9 cellular contexts compared by ENCODE assay signal in the genomic region with DNA sequence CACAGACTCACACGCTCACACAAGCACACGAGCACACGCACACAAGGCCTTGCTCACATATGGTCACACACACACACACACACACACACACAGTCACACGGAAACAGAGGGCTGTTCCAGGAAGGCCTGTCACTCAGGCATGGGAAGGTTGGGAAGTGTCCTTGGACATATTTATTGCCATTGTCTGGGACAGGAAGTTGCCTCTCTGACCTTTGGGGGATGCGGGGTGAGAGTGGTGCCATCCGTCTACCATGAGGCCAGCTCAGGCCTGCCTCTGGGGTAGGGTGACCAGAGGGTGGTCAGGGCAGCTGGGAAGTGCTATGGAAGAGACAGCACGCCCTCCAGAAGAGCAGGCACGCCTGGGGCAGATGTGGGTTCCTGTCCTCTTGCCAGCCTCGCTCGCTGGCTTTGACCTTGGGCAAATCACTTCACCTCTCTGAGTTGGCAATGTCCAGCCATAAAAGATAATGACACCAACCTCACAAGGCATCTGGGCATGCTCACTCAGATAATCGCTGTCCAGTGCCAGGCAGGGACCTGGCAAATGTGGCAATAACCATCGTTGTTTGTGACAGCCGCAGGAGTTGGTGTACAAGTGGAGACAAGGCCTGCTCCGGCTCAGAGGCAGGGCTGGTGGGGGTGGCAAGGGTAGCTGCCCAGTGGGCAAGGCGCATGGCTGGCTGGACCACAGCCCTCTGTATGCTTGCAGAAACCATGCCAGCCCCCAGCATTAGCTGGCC. TPM values are rescaled to one million over a fixed set of nuclear protein-coding genes. Genes with fewer than 3 reads are reported as not detected.
DNase-seq lines count a peak whose midpoint lies in the region; ATAC-seq, FAIRE-seq and TF ChIP-seq lines count a peak whose summit lies in the region.
"Had no signal": no experiment of that assay in that cellular context is flagged by ENCODE, and none has a peak within 500 bp of the region (broad histone marks: within the 10 kb centered on the region; RNA-seq: fewer than 3 reads in every experiment).

No MANE protein-coding gene starts in this region.

- no peaks in the 10 kb centered on the region for H3K9me1 ChIP-seq in K562 (ENCODE audit: control insufficient read depth, insufficient read depth, low read length)

- WGBS in K562 (ENCODE audit: insufficient coverage, low coverage, missing lambda C conversion rate) = 63% methylated on average over 15 of the region's 15 CpGs
- WGBS in right cardiac atrium = 45% methylated on average over 15 of the region's 15 CpGs
- WGBS in prostate gland = 39% methylated on average over 15 of the region's 15 CpGs

- no peak overlapping the region for H3K4me2 ChIP-seq in K562 (ENCODE audit: insufficient read depth, low read length)

- no peaks in the 10 kb centered on the region for H3K79me2 ChIP-seq in K562 (ENCODE audit: control insufficient read depth, insufficient read depth, low read length)

- ATAC-seq in K562 (no peak; the same call in 2 of the 3 replicates), right cardiac atrium (peak; percentile 45 to 58), GM19463 (IDR thresholded peaks at IDR 0.05; ENCODE audit: unreplicated experiment) (no peak), GM21526 (IDR thresholded peaks at IDR 0.05; ENCODE audit: low FRiP score, unreplicated experiment) (no peak)

- no peak for FAIRE-seq in K562 (lab: Jason Lieb, UNC)

- CTCF ChIA-PET in K562 (lab: Yijun Ruan, JAX; ENCODE audit: low intra/inter-chr PET ratio) = interaction anchor here (1.1 kb wide), 1 partner anchor 26 kb away, joined by 5 read pairs; no protein-coding TSS in a partner anchor

- in situ Hi-C loops in K562 (cut with MboI) = no loop called here

- POLR2A ChIA-PET in K562 (lab: Yijun Ruan, JAX) = interaction anchor here (0.6 to 2.0 kb wide), 4 partner anchors 11 to 694 kb away, joined by 3 to 5 read pairs (median 3); no protein-coding TSS in a partner anchor

- intact Hi-C loops in K562 (cut with micrococcal nuclease) (loop anchor here (10.0 kb wide), 1 partner anchor 598 kb away; no protein-coding TSS in a partner anchor), right cardiac atrium (cut with DNase I) (loop anchor here in 3 of 4 donors (10.0 kb wide), 2 partner anchors 162 to 598 kb away; a partner anchor contains a TSS), prostate gland (cut with DNase I) (loop anchor here (2.0 to 10.0 kb wide), 3 partner anchors 138 to 598 kb away; a partner anchor contains a TSS)

- H3K36me3 ChIP-seq in K562 (ENCODE audit: control insufficient read depth, insufficient read depth, low read length) (peaks cover 6% of the 10 kb centered on the region; the same call in 1 of the 3 replicates), prostate gland (no peaks in the 10 kb centered on the region)

- H3K9me3 ChIP-seq in K562 (replicated peaks; ENCODE audit: control insufficient read depth, insufficient read depth, low read depth, low read length) = no peaks in the 10 kb centered on the region
- H3K9me3 ChIP-seq in right cardiac atrium (ENCODE audit: control insufficient read depth, low read length) = no peaks in the 10 kb centered on the region
- no peaks in the 10 kb centered on the region for H3K9me3 ChIP-seq in prostate gland

- TF ChIP-seq CTCF in K562 (IDR thresholded peaks at IDR 0.05 in 2 of 3, conservative IDR thresholded peaks at IDR 0.05 in 1 of 3; ENCODE audit: insufficient read depth in 2 of 3, low read depth in 1 of 3, low read length in 3 of 3) = no peak
- TF ChIP-seq CTCF in prostate gland (IDR thresholded peaks at IDR 0.05) = no peak

- H3K4me3 ChIP-seq in K562 (no peak overlapping the region), right cardiac atrium (ENCODE audit: low read length) (no peak overlapping the region), prostate gland (no peak overlapping the region)

- no peak for TF ChIP-seq EP300 in K562 (IDR thresholded peaks at IDR 0.05; ENCODE audit: low read length)

- H3K9ac ChIP-seq in K562 (ENCODE audit: insufficient read depth in 1 of 2, low read depth in 2 of 2, low read length in 2 of 2) = 0 out of 4 replicates have a peak overlapping the region, but pooled peaks of 1 of the 2 experiments have one; percentile 8

- no peak overlapping the region; the same call in 2 of the 3 replicates for H3K27ac ChIP-seq in K562 (ENCODE audit: extremely low read depth, low read depth, low read length)
- peak overlapping the region; percentile 90 for H3K27ac ChIP-seq in right cardiac atrium (ENCODE audit: low read length)
- H3K27ac ChIP-seq in prostate gland = peak overlapping the region; percentile 74 to 82

- H3K4me1 ChIP-seq in K562 (replicated peaks in 1 of 2; ENCODE audit: control insufficient read depth in 2 of 2, insufficient read depth in 2 of 2, low read length in 2 of 2) = peaks cover 0 to 7% of the 10 kb centered on the region in 2 experiments; a peak in 2 of 5 replicates
- peaks cover 17% of the 10 kb centered on the region for H3K4me1 ChIP-seq in right cardiac atrium (ENCODE audit: control insufficient read depth, insufficient read depth, low read length)
- H3K4me1 ChIP-seq in prostate gland (replicated peaks) = peaks cover 15% of the 10 kb centered on the region

- H4K20me1 ChIP-seq in K562 (replicated peaks; ENCODE audit: control insufficient read depth, insufficient read depth, low read length) = peaks cover 10% of the 10 kb centered on the region; the same call in 1 of the 2 replicates

- TF ChIP-seq RAD21 in K562 (CRISPR knock-in tag; conservative IDR thresholded peaks at IDR 0.05 in 1 of 2, IDR thresholded peaks at IDR 0.05 in 1 of 2) = no peak

- TF ChIP-seq POLR2A in K562 (conservative IDR thresholded peaks at IDR 0.05) (no peak), prostate gland (IDR thresholded peaks at IDR 0.05) (no peak)

- no peak overlapping the region for H2AFZ ChIP-seq in K562 (ENCODE audit: low read depth, low read length)

- H3K27me3 ChIP-seq in K562 (ENCODE audit: control insufficient read depth in 2 of 2, insufficient read depth in 2 of 2, low read length in 2 of 2) (no peaks in the 10 kb centered on the region), right cardiac atrium (ENCODE audit: control insufficient read depth, insufficient read depth) (no peaks in the 10 kb centered on the region), prostate gland (replicated peaks; ENCODE audit: insufficient read depth) (no peaks in the 10 kb centered on the region)

- no TSS peak for BruUV-seq in K562 (replicated peaks; lab: Mats Ljungman, UMichigan)

- DNase-seq in EH (ENCODE audit: low read depth) (peak; percentile 26), K562 (ENCODE audit: extremely low read depth in 1 of 4, low spot score in 3 of 4) (peak in 1 of 4 experiments; percentile 13), right cardiac atrium (peak in 2 of 3 donors; percentile 71 to 72), prostate gland (ENCODE audit: low spot score) (peak; percentile 58), NOMO-1 treated with dmso at 0.1 percent for 144 hours (lab: John Stamatoyannopoulos, UW; ENCODE audit: unreplicated experiment) (no peak), NOMO-1 treated with DMSO at 0.1 percent for 48 hours (lab: John Stamatoyannopoulos, UW; ENCODE audit: unreplicated experiment) (no peak)

RNA-seq across cellular contexts. Expression of a gene that starts 8.0 kb away (rescaled TPM):
- not detected in 2 replicates for total RNA-seq in K562 (2011; cell fraction: chromatin; rRNA removed; ENCODE audit: low replicate concordance)
- not detected in 2 replicates for total RNA-seq in K562 (2011; cell fraction: nucleolus; rRNA removed)
- not detected in 2 replicates for total RNA-seq in K562 (2011; cell fraction: nucleoplasm; rRNA removed)
- total RNA-seq in K562 (2014; rRNA removed) (not detected in 2 replicates), K562 (2014; rRNA removed; fragmentation: Illumina TruSeq; extraction: Trizol) (not detected in 2 replicates), K562 (2015; rRNA removed; fragmentation: Illumina TruSeq; extraction: Trizol) (not detected in 2 replicates), K562 (2021) (not detected in 2 replicates), right cardiac atrium (not detected), prostate gland (not detected)
- polyA plus RNA-seq in K562 (2011; rRNA removed) (not detected in 2 replicates), K562 (2014; fragmentation: Illumina TruSeq; extraction: Trizol) (not detected in 2 replicates), K562 (2014; fragmentation: Nextera tagmentation; extraction: Ambion mirVana) (not detected), K562 (2014; rRNA removed) (not detected in 2 replicates), right cardiac atrium (not detected)
- polyA plus RNA-seq in K562 (2011; cell fraction: cytosol; rRNA removed) = not detected in 2 replicates
- not detected in 2 replicates for polyA plus RNA-seq in K562 (2011; cell fraction: nucleus; rRNA removed)
- not detected in 2 replicates for polyA plus RNA-seq in K562 (2012)
- polyA minus RNA-seq in K562 (2011; rRNA and poly(A)+ RNA removed) = not detected in 2 replicates
- polyA minus RNA-seq in K562 (2011; cell fraction: cytosol; rRNA and poly(A)+ RNA removed) = not detected in 2 replicates
- polyA minus RNA-seq in K562 (2011; cell fraction: nucleus; rRNA and poly(A)+ RNA removed) = not detected in 2 replicates
- total RNA-seq: renal cortical epithelial cell had no signal

RNA-seq across cellular contexts. Expression of a gene that starts 19.4 kb away (rescaled TPM):
- not detected in 2 replicates for total RNA-seq in K562 (2011; cell fraction: chromatin; rRNA removed; ENCODE audit: low replicate concordance)
- not detected in 2 replicates for total RNA-seq in K562 (2011; cell fraction: nucleolus; rRNA removed)
- total RNA-seq in K562 (2011; cell fraction: nucleoplasm; rRNA removed) = not detected in 2 replicates
- total RNA-seq in K562 (2014; rRNA removed) = not detected in 2 replicates
- total RNA-seq in K562 (2014; rRNA removed; fragmentation: Illumina TruSeq; extraction: Trizol) = not detected in 2 replicates
- not detected in 2 replicates for total RNA-seq in K562 (2015; rRNA removed; fragmentation: Illumina TruSeq; extraction: Trizol)
- not detected in 2 replicates for total RNA-seq in K562 (2021)
- polyA plus RNA-seq in K562 (2011; rRNA removed) = not detected in 2 replicates
- not detected in 2 replicates for polyA plus RNA-seq in K562 (2011; cell fraction: cytosol; rRNA removed)
- not detected in 2 replicates for polyA plus RNA-seq in K562 (2011; cell fraction: nucleus; rRNA removed)
- polyA plus RNA-seq in K562 (2012) = not detected in 2 replicates
- polyA plus RNA-seq in K562 (2014; fragmentation: Illumina TruSeq; extraction: Trizol) = not detected in 2 replicates
- polyA plus RNA-seq in K562 (2014; fragmentation: Nextera tagmentation; extraction: Ambion mirVana) = not detected
- not detected in 2 replicates for polyA plus RNA-seq in K562 (2014; rRNA removed)
- not detected in 2 replicates for polyA minus RNA-seq in K562 (2011; rRNA and poly(A)+ RNA removed)
- polyA minus RNA-seq in K562 (2011; cell fraction: cytosol; rRNA and poly(A)+ RNA removed) = not detected in 2 replicates
- not detected in 2 replicates for polyA minus RNA-seq in K562 (2011; cell fraction: nucleus; rRNA and poly(A)+ RNA removed)
- not detected for total RNA-seq in right cardiac atrium
- not detected for polyA plus RNA-seq in right cardiac atrium
- not detected for total RNA-seq in prostate gland
- total RNA-seq: renal cortical epithelial cell had no signal

Comparison
In these comparisons a context has a peak if more than half of its experiments do, and no peak if none do; other contexts are left out.
1. DNase-seq: peak in EH (single experiment), right cardiac atrium (2 of 3) and prostate gland (single experiment); none in NOMO-1 treated with dmso at 0.1 percent for 144 hours (single experiment) and NOMO-1 treated with DMSO at 0.1 percent for 48 hours (single experiment).
2. ATAC-seq: peak in right cardiac atrium (2 of 2); none in K562 (single experiment), GM19463 (single experiment) and GM21526 (single experiment).